ENCODE assay signal across 8 cellular contexts in the genomic region with DNA sequence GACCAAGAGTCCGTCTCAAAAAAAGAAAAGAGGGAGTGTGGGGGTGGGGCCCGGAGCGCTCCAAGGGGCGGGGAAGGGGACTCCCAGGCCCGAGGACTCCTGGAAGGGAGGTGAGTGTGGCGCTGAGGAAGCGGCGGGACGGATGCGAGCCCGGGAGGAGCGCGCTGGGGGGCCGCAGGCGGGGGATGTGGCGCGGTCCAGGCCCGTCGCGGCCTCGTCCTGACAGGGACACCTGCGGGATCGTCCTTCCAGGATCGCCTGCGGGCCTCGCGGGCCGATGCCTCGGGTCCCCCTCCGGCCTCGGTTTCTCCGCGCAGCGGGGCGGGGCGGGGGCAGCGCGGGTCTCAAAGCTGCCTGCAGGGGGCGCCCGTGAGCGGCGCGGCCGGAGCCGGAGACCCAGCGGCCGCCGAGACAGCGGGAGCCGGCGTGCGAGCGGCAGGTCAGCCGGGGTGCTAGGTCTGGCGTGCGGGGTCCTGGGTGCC. TPM values are rescaled to one million over a fixed set of nuclear protein-coding genes. Genes with fewer than 3 reads are reported as not detected.
DNase-seq lines count a peak whose midpoint lies in the region; TF ChIP-seq lines count a peak whose summit lies in the region.

No MANE protein-coding gene starts in this region.

- H3K18ac ChIP-seq in neuronal stem cell (ENCODE audit: low read length), result peak overlapping the region; percentile 89

- no peak overlapping the region for H2AFZ ChIP-seq in fibroblast of lung (ENCODE audit: low read length)
- H2AFZ ChIP-seq in neuronal stem cell (ENCODE audit: low read length), result peak overlapping the region; percentile 82

- no peak overlapping the region for H3K4ac ChIP-seq in neuronal stem cell (ENCODE audit: low read length)

- no peak for TF ChIP-seq EP300 in transverse colon (IDR thresholded peaks at IDR 0.05; ENCODE audit: low read depth)

- no peaks in the 10 kb centered on the region for H3K79me2 ChIP-seq in fibroblast of lung (ENCODE audit: control insufficient read depth, insufficient read depth, low read length)

- no peak overlapping the region for H2AK5ac ChIP-seq in neuronal stem cell (ENCODE audit: low read depth, low read length)

- TF ChIP-seq CTCF in GM12872 (IDR thresholded peaks at IDR 0.05; ENCODE audit: insufficient read depth, low read depth, low read length) (peak; percentile 66; the same call in 2 of the 3 replicates), fibroblast of lung (conservative IDR thresholded peaks at IDR 0.05 in 1 of 2, IDR thresholded peaks at IDR 0.05 in 1 of 2; ENCODE audit: low read depth in 1 of 2, low read length in 2 of 2) (peak; percentile 20 to 55), transverse colon (IDR thresholded peaks at IDR 0.05) (peak; percentile 43 to 94 (median 81))

- no peak overlapping the region for H3K14ac ChIP-seq in neuronal stem cell (ENCODE audit: low read length)

- DNase-seq in NCI-H2196 treated with DMSO at 0.1 percent for 48 hours (lab: John Stamatoyannopoulos, UW; ENCODE audit: unreplicated experiment) (peak; percentile 4), fibroblast of lung (ENCODE audit: low read depth in 2 of 2) (no peak), neuronal stem cell (ENCODE audit: low spot score) (peak; percentile 57), transverse colon (peak; percentile 56), GDM1 (lab: John Stamatoyannopoulos, UW) (no peak), NCI-H748 treated with DMSO at 0.1 percent for 48 hours (lab: John Stamatoyannopoulos, UW) (no peak)
- DNase-seq in activated T-cell treated with anti-CD3 and anti-CD28 coated beads, Interleukin-2, amount 50 U/mL, for 1 hour, result peak; percentile 79

- H2BK120ac ChIP-seq in neuronal stem cell (ENCODE audit: low read depth, low read length), result no peak overlapping the region

- no peak overlapping the region for H3K23ac ChIP-seq in neuronal stem cell (ENCODE audit: low read depth, low read length, poor library complexity)

- no peaks in the 10 kb centered on the region for H3K4me1 ChIP-seq in fibroblast of lung (ENCODE audit: control insufficient read depth, extremely low read depth, insufficient read depth, low read length)
- H3K4me1 ChIP-seq in neuronal stem cell (ENCODE audit: control insufficient read depth in 2 of 2, insufficient read depth in 1 of 2, low read depth in 1 of 2, low read length in 2 of 2), result peaks cover 14 to 21% of the 10 kb centered on the region in 2 donors
- H3K4me1 ChIP-seq in transverse colon, result peaks cover 0 to 13% (median 11%) of the 10 kb centered on the region in 4 donors

- H3K27me3 ChIP-seq in fibroblast of lung (ENCODE audit: control insufficient read depth, insufficient read depth, low read length), result peaks cover 18% of the 10 kb centered on the region
- H3K27me3 ChIP-seq in neuronal stem cell (ENCODE audit: control insufficient read depth in 3 of 3, insufficient read depth in 3 of 3, low read depth in 1 of 3, low read length in 3 of 3), result peaks cover 10 to 29% (median 26%) of the 10 kb centered on the region in 3 experiments
- peaks cover 25% of the 10 kb centered on the region for H3K27me3 ChIP-seq in transverse colon

- no peak overlapping the region for H3K27ac ChIP-seq in fibroblast of lung (ENCODE audit: insufficient read depth, low read length)
- H3K27ac ChIP-seq in neuronal stem cell (replicated peaks; ENCODE audit: low read length), result no peak overlapping the region
- peak overlapping the region in 3 of 4 donors; percentile 5 to 12 (median 7) for H3K27ac ChIP-seq in transverse colon

- H2BK12ac ChIP-seq in neuronal stem cell (ENCODE audit: low read length), result peak overlapping the region; percentile 31

- peak overlapping the region in 2 of 4 experiments; percentile 32 to 54 for H3K4me3 ChIP-seq in fibroblast of lung (replicated peaks in 1 of 4; ENCODE audit: control extremely low read depth in 1 of 4, insufficient read depth in 1 of 4, low read depth in 3 of 4, low read length in 4 of 4)
- H3K4me3 ChIP-seq in neuronal stem cell (ENCODE audit: low read length in 2 of 2), result peak overlapping the region; percentile 15 to 66
- H3K4me3 ChIP-seq in transverse colon, result peak overlapping the region; percentile 32 to 54 (median 45)

- no peaks in the 10 kb centered on the region for H3K9me3 ChIP-seq in fibroblast of lung (ENCODE audit: control insufficient read depth, insufficient read depth, low read depth, low read length)
- H3K9me3 ChIP-seq in neuronal stem cell (replicated peaks in 1 of 2; ENCODE audit: control insufficient read depth in 2 of 2, insufficient read depth in 1 of 2, low read depth in 1 of 2, low read length in 2 of 2), result no peaks in the 10 kb centered on the region
- H3K9me3 ChIP-seq in transverse colon, result no peaks in the 10 kb centered on the region

- intact Hi-C loops in transverse colon (cut with DNase I; ENCODE audit: low total_unique reads), result loop anchor here (10.0 kb wide), 1 partner anchor 81 kb away; no protein-coding TSS in a partner anchor

- peak overlapping the region; percentile 82 for H3K4me2 ChIP-seq in fibroblast of lung (ENCODE audit: extremely low read depth, insufficient read depth, low read length)
- H3K4me2 ChIP-seq in neuronal stem cell (ENCODE audit: insufficient read depth, low read length, poor library complexity, severe bottlenecking), result peak overlapping the region; percentile 100

- no peak for TF ChIP-seq POLR2A in transverse colon (IDR thresholded peaks at IDR 0.05)

- H3K36me3 ChIP-seq in fibroblast of lung (ENCODE audit: control insufficient read depth, insufficient read depth, low read length) (no peaks in the 10 kb centered on the region), neuronal stem cell (replicated peaks in 1 of 2; ENCODE audit: control insufficient read depth in 2 of 2, insufficient read depth in 2 of 2, low read length in 2 of 2) (peaks cover 0 to 8% of the 10 kb centered on the region in 2 donors), transverse colon (no peaks in the 10 kb centered on the region)

- H3K9ac ChIP-seq in fibroblast of lung (ENCODE audit: insufficient read depth, low read length), result no peak overlapping the region
- H3K9ac ChIP-seq in neuronal stem cell (ENCODE audit: low read depth, low read length, poor library complexity), result peak overlapping the region; percentile 80

- H2BK5ac ChIP-seq in neuronal stem cell (ENCODE audit: low read length), result no peak overlapping the region

- peaks cover 2% of the 10 kb centered on the region for H4K20me1 ChIP-seq in fibroblast of lung (ENCODE audit: control insufficient read depth, extremely low read depth, insufficient read depth, low read length)

- no CpG with 5 or more reads among the region's 56 CpGs for WGBS in neuronal stem cell (ENCODE audit: extremely low coverage in 2 of 2, insufficient read length in 2 of 2, insufficient replicate concordance in 1 of 2), 2 donors
- WGBS in transverse colon (ENCODE audit: low coverage in 1 of 2), 2 donors, result 2% methylated on average over 13 to 52 of the region's 56 CpGs

- in situ Hi-C loops in transverse colon (cut with MboI; ENCODE audit: low pct_ligation_motif_present in 1 of 4, low pct_unique_long_range_greater_than_20kb in 1 of 4, low sequenced_read_pairs in 3 of 4), result loop anchor here in 1 of 4 donors (10.0 kb wide), 1 partner anchor 101 kb away; no protein-coding TSS in a partner anchor

- no peak overlapping the region for H2BK15ac ChIP-seq in neuronal stem cell (ENCODE audit: low read length)

- H3K79me1 ChIP-seq in neuronal stem cell (ENCODE audit: low read depth, low read length), result peaks cover 2% of the 10 kb centered on the region

- H4K91ac ChIP-seq in neuronal stem cell (ENCODE audit: low read depth, low read length, poor library complexity), result no peak overlapping the region

- H4K8ac ChIP-seq in neuronal stem cell (ENCODE audit: low read depth, low read length), result no peak overlapping the region

RNA-seq across cellular contexts. Expression of a gene that starts 3.8 kb away (rescaled TPM):
- total RNA-seq in fibroblast of lung, result 0.77 and 1.5 TPM in 2 replicates
- polyA plus RNA-seq in fibroblast of lung, result 0.42 and 0.78 TPM in 2 replicates
- polyA plus RNA-seq in fibroblast of lung (2012), result 0.45 and 0.87 TPM in 2 replicates
- 0.15 TPM in 1 of 2 replicates, not detected in the other for polyA minus RNA-seq in fibroblast of lung (ENCODE audit: low replicate concordance)
- 2.9 TPM for polyA plus RNA-seq in neuronal stem cell (2013, experiment 1 of 2)
- 3.1 TPM for polyA plus RNA-seq in neuronal stem cell (2013, experiment 2 of 2)
- total RNA-seq in transverse colon, result 1 to 10 TPM in 3 of 4 donors, not detected in 1; 3.0 to 6.2 (median 3.0) TPM

Comparison
In these comparisons a context has a peak if more than half of its experiments do, and no peak if none do; other contexts are left out.
1. DNase-seq: peak in NCI-H2196 treated with DMSO at 0.1 percent for 48 hours (single experiment), activated T-cell treated with anti-CD3 and anti-CD28 coated beads, Interleukin-2, amount 50 U/mL, for 1 hour (single experiment), neuronal stem cell (single experiment) and transverse colon (single experiment); none in fibroblast of lung (0 of 2), GDM1 (single experiment) and NCI-H748 treated with DMSO at 0.1 percent for 48 hours (single experiment).
2. H3K27ac ChIP-seq: peak in transverse colon (3 of 4); none in fibroblast of lung (single experiment) and neuronal stem cell (single experiment).
3. Peak in every context shown above with its lines, with median percentiles within 50 percentile points of each other: CTCF ChIP-seq.